ENCODE assay signal across 24 cellular contexts in the genomic region with DNA sequence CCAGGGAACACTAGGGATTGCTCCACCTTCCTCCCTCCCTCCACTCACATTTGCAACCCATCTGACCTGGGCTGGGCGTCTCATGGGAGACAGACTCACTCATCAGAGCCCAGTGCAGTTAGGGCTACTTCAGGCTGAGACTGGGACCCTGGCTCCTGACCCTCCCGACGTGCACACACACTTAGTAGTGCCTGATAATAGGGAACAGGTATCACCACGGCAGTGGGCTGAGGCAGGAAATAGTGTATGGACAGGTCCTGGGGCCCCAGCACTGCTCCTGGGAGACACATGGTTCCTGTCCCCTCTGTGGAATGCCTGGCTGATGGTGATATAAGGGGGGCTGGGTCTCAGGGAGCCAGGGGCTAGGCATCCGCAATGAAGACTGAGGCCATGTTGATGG. TPM values are rescaled to one million over a fixed set of nuclear protein-coding genes. Genes with fewer than 3 reads are reported as not detected.
DNase-seq lines count a peak whose midpoint lies in the region; ATAC-seq, FAIRE-seq and TF ChIP-seq lines count a peak whose summit lies in the region.
"Had no signal": no experiment of that assay in that cellular context is flagged by ENCODE, and none has a peak within 500 bp of the region (broad histone marks: within the 10 kb centered on the region; RNA-seq: fewer than 3 reads in every experiment).

No MANE protein-coding gene starts in this region.

- TF ChIP-seq CTCF in BE2C (IDR thresholded peaks at IDR 0.05; ENCODE audit: low read depth, low read length) (no peak), D721Med (IDR thresholded peaks at IDR 0.05; ENCODE audit: insufficient read depth, missing control alignments) (no peak), left ventricle myocardium inferior (IDR thresholded peaks at IDR 0.05; ENCODE audit: borderline replicate concordance) (no peak), progenitor cell of endocrine pancreas (IDR thresholded peaks at IDR 0.05; ENCODE audit: unreplicated experiment) (no peak)

- no peak overlapping the region for H3K27ac ChIP-seq in left ventricle myocardium inferior (replicated peaks)
- H3K27ac ChIP-seq: brain microvascular endothelial cell, epithelial cell of prostate had no signal

- H3K27me3 Mint-ChIP-seq in progenitor cell of endocrine pancreas: peaks cover 3% of the 10 kb centered on the region
- H3K27me3 Mint-ChIP-seq: activated naive CD8-positive, alpha-beta T cell had no signal

- H3K4me3 ChIP-seq in BE2C (ENCODE audit: low read depth, low read length) (no peak overlapping the region), left ventricle myocardium inferior (no peak overlapping the region)

- H3K36me3 ChIP-seq in BE2C: no peaks in the 10 kb centered on the region
- peaks cover 49% of the 10 kb centered on the region for H3K36me3 ChIP-seq in left ventricle myocardium inferior
- H3K36me3 ChIP-seq: brain microvascular endothelial cell had no signal

- no peaks in the 10 kb centered on the region for H3K4me1 Mint-ChIP-seq in progenitor cell of endocrine pancreas (ENCODE audit: low read depth)

- H3K27ac Mint-ChIP-seq in progenitor cell of endocrine pancreas: no peak overlapping the region
- H3K27ac Mint-ChIP-seq: activated naive CD8-positive, alpha-beta T cell had no signal

- H3K9me3 ChIP-seq in BE2C (no peaks in the 10 kb centered on the region), left ventricle myocardium inferior (replicated peaks) (peaks cover 7% of the 10 kb centered on the region)

- intact Hi-C loops in left ventricle myocardium inferior (cut with micrococcal nuclease): no loop called here

- no peaks in the 10 kb centered on the region for H3K9me3 Mint-ChIP-seq in progenitor cell of endocrine pancreas (ENCODE audit: low read depth)

- H3K27me3 ChIP-seq in BE2C: no peaks in the 10 kb centered on the region
- no peaks in the 10 kb centered on the region for H3K27me3 ChIP-seq in left ventricle myocardium inferior (ENCODE audit: low read depth)
- H3K27me3 ChIP-seq: brain microvascular endothelial cell had no signal

- H3K36me3 Mint-ChIP-seq in progenitor cell of endocrine pancreas (ENCODE audit: insufficient read depth): no peaks in the 10 kb centered on the region
- H3K36me3 Mint-ChIP-seq: activated naive CD8-positive, alpha-beta T cell had no signal

- FAIRE-seq in D721Med (lab: Jason Lieb, UNC) (no peak), frontal cortex (lab: Jason Lieb, UNC) (no peak)
- FAIRE-seq: GM12891 had no signal

- DNase-seq in BE2C (peak; percentile 38), D721Med (ENCODE audit: insufficient read length, low spot score) (peak; percentile 5), left ventricle myocardium inferior (peak; percentile 7), progenitor cell of endocrine pancreas (ENCODE audit: low spot score, unreplicated experiment) (peak; percentile 4), T-helper 2 cell (no peak), NCI-H446 (lab: John Stamatoyannopoulos, UW) (no peak), frontal cortex (ENCODE audit: low spot score in 2 of 2) (no peak)
- DNase-seq: brain microvascular endothelial cell; foreskin melanocyte; GF-D8; NCI-H1417 treated with DMSO at 0.1 percent for 48 hours; NCI-H2171 treated with DMSO at 0.1 percent for 48 hours; NCI-H774; nucleus accumbens; stimulated activated CD4-positive, alpha-beta T cell treated with anti-CD3 and anti-CD28 coated beads, Interleukin-4, amount 100 ng/mL, for 4 hours; T-helper 9 cell had no signal

- no peak for ATAC-seq in GM19463 (IDR thresholded peaks at IDR 0.05; ENCODE audit: unreplicated experiment)
- ATAC-seq: left colon had no signal

- no peak overlapping the region for H3K4me3 Mint-ChIP-seq in progenitor cell of endocrine pancreas (ENCODE audit: low read depth)
- H3K4me3 Mint-ChIP-seq: activated naive CD8-positive, alpha-beta T cell had no signal

- H3K4me1 ChIP-seq in BE2C: peaks cover 11% of the 10 kb centered on the region
- peaks cover 67% of the 10 kb centered on the region for H3K4me1 ChIP-seq in left ventricle myocardium inferior

RNA-seq across cellular contexts. Expression of a gene that starts 14.3 kb away (rescaled TPM):
- polyA plus RNA-seq in BE2C (2012; ENCODE audit: insufficient read depth, insufficient read length, low read depth): 6.1 TPM
- total RNA-seq in left ventricle myocardium inferior (253 TPM), progenitor cell of endocrine pancreas (1.3 and 1.4 TPM in 2 replicates), frontal cortex (0.82 TPM)

RNA-seq across cellular contexts. Expression of a gene that starts 37.8 kb away (rescaled TPM):
- polyA plus RNA-seq in BE2C (2012; ENCODE audit: insufficient read depth, insufficient read length, low read depth): 0.97 TPM
- not detected for total RNA-seq in left ventricle myocardium inferior
- not detected in 2 replicates for total RNA-seq in progenitor cell of endocrine pancreas
- total RNA-seq in frontal cortex: not detected
- total RNA-seq: left colon, SK-MEL-5, skeletal muscle tissue had no signal
- polyA plus RNA-seq: BJ had no signal

Comparison
In these comparisons a context has a peak if more than half of its experiments do, and no peak if none do; other contexts are left out.
1. DNase-seq: peak in BE2C (single experiment), D721Med (single experiment), left ventricle myocardium inferior (single experiment) and progenitor cell of endocrine pancreas (single experiment); none in T-helper 2 cell (0 of 5), NCI-H446 (0 of 2) and frontal cortex (0 of 2).
2. RNA of a gene that starts 14.3 kb away (total RNA-seq): 253 TPM in left ventricle myocardium inferior (single experiment); 1.3 to 1.4 TPM in progenitor cell of endocrine pancreas and 0.82 TPM in frontal cortex (single experiment); every median in the first group is over 100 times any median in the second.